8 cellular contexts compared by ENCODE assay signal in genomic region chr4:103915224-103915869, GRCh38.
DNase-seq lines count a peak whose midpoint lies in the region; ATAC-seq and TF ChIP-seq lines count a peak whose summit lies in the region.

No MANE protein-coding gene starts in this region.

- H3K9me3 ChIP-seq in OCI-LY7 (ENCODE audit: low read length): no peaks in the 10 kb centered on the region
- no peaks in the 10 kb centered on the region for H3K9me3 ChIP-seq in colonic mucosa

- intact Hi-C loops in OCI-LY7 (cut with micrococcal nuclease; ENCODE audit: unreplicated experiment) (no loop called here), colonic mucosa (cut with DNase I) (loop anchor here (10.0 kb wide), 1 partner anchor 711 kb away; no protein-coding TSS in a partner anchor)

- H4K20me1 ChIP-seq in OCI-LY7 (ENCODE audit: insufficient read depth, low read length): no peaks in the 10 kb centered on the region

- H3K4me1 Mint-ChIP-seq in activated T-cell treated with anti-CD3 and anti-CD28 coated beads, Interleukin-2, amount 50 U/mL, for 4 hours (ENCODE audit: low read depth): no peaks in the 10 kb centered on the region

- H3K9me2 ChIP-seq in OCI-LY7 (ENCODE audit: insufficient read depth, low read length): no peaks in the 10 kb centered on the region

- H3K4me1 ChIP-seq in OCI-LY7 (ENCODE audit: insufficient read depth, low read length, poor library complexity, severe bottlenecking): no peaks in the 10 kb centered on the region
- H3K4me1 ChIP-seq in colonic mucosa: no peaks in the 10 kb centered on the region

- peak; percentile 77 for ATAC-seq in GM19023 (IDR thresholded peaks at IDR 0.05; ENCODE audit: unreplicated experiment)
- peak; percentile 78 for ATAC-seq in HG03060 (IDR thresholded peaks at IDR 0.05; ENCODE audit: low read depth, unreplicated experiment)
- no peak for ATAC-seq in activated T-cell treated with anti-CD3 and anti-CD28 coated beads, Interleukin-2, amount 50 U/mL, for 4 hours

- CTCF ChIA-PET in OCI-LY7 (lab: Charles Lee; ENCODE audit: unreplicated experiment): no interaction called here

- H2AFZ ChIP-seq in OCI-LY7 (ENCODE audit: low read length): no peak overlapping the region

- POLR2A ChIA-PET in OCI-LY7 (lab: Charles Lee): no interaction called here

- TF ChIP-seq CTCF in OCI-LY7 (conservative IDR thresholded peaks at IDR 0.05; ENCODE audit: low read length) (peak; percentile 83), colonic mucosa (IDR thresholded peaks at IDR 0.05) (no peak)

- H3K27me3 Mint-ChIP-seq in activated T-cell treated with anti-CD3 and anti-CD28 coated beads, Interleukin-2, amount 50 U/mL, for 4 hours (ENCODE audit: low read depth): no peaks in the 10 kb centered on the region

- H3K27ac ChIP-seq in OCI-LY7 (ENCODE audit: low read depth, low read length, poor library complexity, severe bottlenecking) (no peak overlapping the region), colonic mucosa (no peak overlapping the region)

- no peaks in the 10 kb centered on the region for H3K9me3 Mint-ChIP-seq in activated T-cell treated with anti-CD3 and anti-CD28 coated beads, Interleukin-2, amount 50 U/mL, for 4 hours

- H3K4me3 ChIP-seq in OCI-LY7 (ENCODE audit: low read depth, low read length, poor library complexity, severe bottlenecking): no peak overlapping the region
- no peak overlapping the region for H3K4me3 ChIP-seq in colonic mucosa

- no peaks in the 10 kb centered on the region for H3K27me3 ChIP-seq in colonic mucosa

- no peak overlapping the region for H3K4me3 Mint-ChIP-seq in activated T-cell treated with anti-CD3 and anti-CD28 coated beads, Interleukin-2, amount 50 U/mL, for 4 hours

- no peaks in the 10 kb centered on the region for H3K36me3 Mint-ChIP-seq in activated T-cell treated with anti-CD3 and anti-CD28 coated beads, Interleukin-2, amount 50 U/mL, for 4 hours (ENCODE audit: insufficient read depth)

- H3K79me2 ChIP-seq in OCI-LY7 (ENCODE audit: insufficient read depth, low read depth, low read length): no peaks in the 10 kb centered on the region

- peak; percentile 28 for DNase-seq in AG20443 (ENCODE audit: low spot score)
- DNase-seq in OCI-LY7 (ENCODE audit: low spot score): peak; percentile 14
- DNase-seq in foreskin melanocyte: peak; percentile 14
- DNase-seq in UCSD-AML1 (lab: John Stamatoyannopoulos, UW; ENCODE audit: unreplicated experiment): no peak
- no peak for DNase-seq in colonic mucosa
- no peak for DNase-seq in activated T-cell treated with anti-CD3 and anti-CD28 coated beads, Interleukin-2, amount 50 U/mL, for 4 hours

- BruUV-seq in OCI-LY7 (replicated peaks; lab: Mats Ljungman, UMichigan): no TSS peak

- no peak overlapping the region for H3K9ac ChIP-seq in colonic mucosa (ENCODE audit: low read depth in 2 of 2, low read length in 2 of 2)

- H3K4me2 ChIP-seq in OCI-LY7 (ENCODE audit: low read length): no peak overlapping the region

- H3K36me3 ChIP-seq in OCI-LY7 (ENCODE audit: insufficient read depth, low read length): no peaks in the 10 kb centered on the region
- H3K36me3 ChIP-seq in colonic mucosa: no peaks in the 10 kb centered on the region

Comparison
In these comparisons a context has a peak if more than half of its experiments do, and no peak if none do; other contexts are left out.
1. DNase-seq: peak in AG20443 (single experiment), OCI-LY7 (single experiment) and foreskin melanocyte (single experiment); none in UCSD-AML1 (single experiment), colonic mucosa (single experiment) and activated T-cell treated with anti-CD3 and anti-CD28 coated beads, Interleukin-2, amount 50 U/mL, for 4 hours (single experiment).
2. ATAC-seq: peak in GM19023 (single experiment) and HG03060 (single experiment); none in activated T-cell treated with anti-CD3 and anti-CD28 coated beads, Interleukin-2, amount 50 U/mL, for 4 hours (0 of 2).